Comparison of ENCODE assay signal across 12 cellular contexts in the genomic region with DNA sequence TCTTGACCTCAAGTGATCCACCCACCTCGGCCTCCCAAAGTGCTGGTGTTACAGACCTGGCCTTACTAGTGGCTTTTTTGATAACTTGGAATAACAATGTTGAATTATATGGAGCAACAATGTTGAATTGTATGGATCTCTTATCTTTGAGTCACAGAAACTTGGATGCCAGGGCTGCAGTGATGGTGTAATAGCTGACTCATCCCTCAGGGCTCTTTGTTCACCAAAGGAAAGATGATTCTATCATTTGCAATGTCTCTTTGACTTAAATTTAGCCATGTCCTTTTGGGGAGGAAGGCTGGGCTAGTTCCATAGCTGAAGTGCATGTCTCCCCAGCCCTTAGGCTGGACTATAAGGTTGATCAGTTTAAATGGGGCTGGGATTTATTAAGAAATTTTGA.
A peak's percentile ranks its signal among the peaks of the same experiment; 100 is the strongest.
DNase-seq lines count a peak whose midpoint lies in the region; ATAC-seq and TF ChIP-seq lines count a peak whose summit lies in the region.
"Had no signal": no experiment of that assay in that cellular context is flagged by ENCODE, and none has a peak within 500 bp of the region (broad histone marks: within the 10 kb centered on the region; RNA-seq: fewer than 3 reads in every experiment).

No MANE protein-coding gene starts in this region.

- DNase-seq in GM03348 (ENCODE audit: low spot score) (peak; percentile 88), OCI-M1 (lab: John Stamatoyannopoulos, UW) (peak; percentile 78), choroid plexus epithelial cell (ENCODE audit: low read depth) (peak; percentile 88), omental fat pad (ENCODE audit: low spot score) (no peak), NCI-H1417 (lab: John Stamatoyannopoulos, UW) (no peak), DMS53 (lab: John Stamatoyannopoulos, UW) (no peak), superior temporal gyrus (ENCODE audit: extremely low spot score) (no peak)
- no peak for DNase-seq in activated T-cell treated with anti-CD3 and anti-CD28 coated beads, Interleukin-2, amount 50 U/mL, for 72 hours
- DNase-seq: body of pancreas, DMS79 treated with DMSO at 0.1 percent for 48 hours had no signal

- no peaks in the 10 kb centered on the region for H3K4me1 Mint-ChIP-seq in activated T-cell treated with anti-CD3 and anti-CD28 coated beads, Interleukin-2, amount 50 U/mL, for 72 hours (ENCODE audit: low read depth)

- no peak for TF ChIP-seq CTCF in choroid plexus epithelial cell (conservative IDR thresholded peaks at IDR 0.05; ENCODE audit: low read depth, low read length)
- no peak for TF ChIP-seq CTCF in omental fat pad (IDR thresholded peaks at IDR 0.05)

- no peak overlapping the region for H3K27ac Mint-ChIP-seq in activated T-cell treated with anti-CD3 and anti-CD28 coated beads, Interleukin-2, amount 50 U/mL, for 72 hours
- H3K27ac Mint-ChIP-seq: type B pancreatic cell had no signal

- H3K27me3 Mint-ChIP-seq in activated T-cell treated with anti-CD3 and anti-CD28 coated beads, Interleukin-2, amount 50 U/mL, for 72 hours (ENCODE audit: low read depth) = no peaks in the 10 kb centered on the region
- H3K27me3 Mint-ChIP-seq: type B pancreatic cell had no signal

- ATAC-seq in omental fat pad (ENCODE audit: low FRiP score) = peak; percentile 77
- no peak for ATAC-seq in activated T-cell treated with anti-CD3 and anti-CD28 coated beads, Interleukin-2, amount 50 U/mL, for 72 hours (replicated peaks in 1 of 2)
- ATAC-seq: body of pancreas had no signal

- H3K9me3 Mint-ChIP-seq in activated T-cell treated with anti-CD3 and anti-CD28 coated beads, Interleukin-2, amount 50 U/mL, for 72 hours = no peaks in the 10 kb centered on the region
- H3K9me3 Mint-ChIP-seq: neural crest cell, type B pancreatic cell had no signal

- H3K4me3 ChIP-seq in choroid plexus epithelial cell (ENCODE audit: low read depth, low read length) = no peak overlapping the region
- H3K4me3 ChIP-seq: body of pancreas had no signal

- H3K36me3 Mint-ChIP-seq in activated T-cell treated with anti-CD3 and anti-CD28 coated beads, Interleukin-2, amount 50 U/mL, for 72 hours (ENCODE audit: insufficient read depth in 2 of 2) = no peaks in the 10 kb centered on the region
- H3K36me3 Mint-ChIP-seq: type B pancreatic cell had no signal

- H3K4me3 Mint-ChIP-seq in activated T-cell treated with anti-CD3 and anti-CD28 coated beads, Interleukin-2, amount 50 U/mL, for 72 hours = no peak overlapping the region
- H3K4me3 Mint-ChIP-seq: neural crest cell, type B pancreatic cell had no signal

Comparison
In these comparisons a context has a peak if more than half of its experiments do, and no peak if none do; other contexts are left out.
1. DNase-seq: peak in GM03348 (single experiment), OCI-M1 (single experiment) and choroid plexus epithelial cell (single experiment); none in omental fat pad (single experiment), NCI-H1417 (0 of 3), activated T-cell treated with anti-CD3 and anti-CD28 coated beads, Interleukin-2, amount 50 U/mL, for 72 hours (0 of 2), DMS53 (single experiment) and superior temporal gyrus (single experiment).